Comparison of ENCODE assay signal across 8 cellular contexts in genomic region chr15:93072440-93073394, GRCh38. TPM values are rescaled to one million over a fixed set of nuclear protein-coding genes. Genes with fewer than 3 reads are reported as not detected.
DNase-seq lines count a peak whose midpoint lies in the region; ATAC-seq and TF ChIP-seq lines count a peak whose summit lies in the region.

No MANE protein-coding gene starts in this region.

- CTCF ChIA-PET in CD8-positive, alpha-beta T cell (lab: Charles Lee): interaction anchor here (0.9 to 1.7 kb wide), 4 partner anchors 10 to 42 kb away, joined by 3 to 4 read pairs (median 4); no protein-coding TSS in a partner anchor

- H3K4me2 ChIP-seq in KMS-11 (peak overlapping the region; percentile 39; the same call in 1 of the 2 replicates), osteoblast (ENCODE audit: insufficient read depth, low read length) (peak overlapping the region; percentile 81)

- no peaks in the 10 kb centered on the region for H3K36me3 Mint-ChIP-seq in CD8-positive, alpha-beta T cell
- no peaks in the 10 kb centered on the region for H3K36me3 Mint-ChIP-seq in activated naive CD8-positive, alpha-beta T cell treated with anti-CD3 and anti-CD28 coated beads for 36 hours

- no peak overlapping the region for H3K27ac ChIP-seq in CD8-positive, alpha-beta T cell (ENCODE audit: low read depth, low read length)
- H3K27ac ChIP-seq in KMS-11 (no peak overlapping the region), heart left ventricle (peak overlapping the region; percentile 50 to 91 (median 80)), osteoblast (ENCODE audit: low read depth, low read length) (no peak overlapping the region)

- no peak overlapping the region for H3K4me3 ChIP-seq in CD8-positive, alpha-beta T cell (ENCODE audit: low read depth, low read length)
- no peak overlapping the region for H3K4me3 ChIP-seq in KMS-11 (IDR thresholded peaks at IDR 0.05; ENCODE audit: insufficient read depth, low read depth, low read length)
- peak overlapping the region; percentile 59 to 77 (median 66) for H3K4me3 ChIP-seq in heart left ventricle
- H3K4me3 ChIP-seq in osteoblast (ENCODE audit: insufficient read depth, low read length): peak overlapping the region; percentile 68

- no peaks in the 10 kb centered on the region for H3K36me3 ChIP-seq in CD8-positive, alpha-beta T cell (ENCODE audit: insufficient read depth, low read length)
- H3K36me3 ChIP-seq in KMS-11 (ENCODE audit: insufficient read depth): no peaks in the 10 kb centered on the region
- no peaks in the 10 kb centered on the region for H3K36me3 ChIP-seq in heart left ventricle
- no peaks in the 10 kb centered on the region for H3K36me3 ChIP-seq in osteoblast (ENCODE audit: insufficient read depth, low read length)

- H3K27me3 ChIP-seq in CD8-positive, alpha-beta T cell (ENCODE audit: insufficient read depth, low read length): no peaks in the 10 kb centered on the region
- peaks cover 4% of the 10 kb centered on the region; the same call in 1 of the 2 replicates for H3K27me3 ChIP-seq in KMS-11 (ENCODE audit: insufficient read depth, low read depth)
- peaks cover 0 to 44% (median 0%) of the 10 kb centered on the region in 9 donors for H3K27me3 ChIP-seq in heart left ventricle
- H3K27me3 ChIP-seq in osteoblast (ENCODE audit: insufficient read depth, low read length): peaks cover 42% of the 10 kb centered on the region

- H3K4me1 Mint-ChIP-seq in CD8-positive, alpha-beta T cell (ENCODE audit: low read depth): peaks cover 12% of the 10 kb centered on the region
- H3K4me1 Mint-ChIP-seq in activated naive CD8-positive, alpha-beta T cell treated with anti-CD3 and anti-CD28 coated beads for 36 hours: peaks cover 8% of the 10 kb centered on the region

- no peak overlapping the region for H3K27ac Mint-ChIP-seq in CD8-positive, alpha-beta T cell
- H3K27ac Mint-ChIP-seq in activated naive CD8-positive, alpha-beta T cell treated with anti-CD3 and anti-CD28 coated beads for 36 hours: no peak overlapping the region

- peak in 1 of 2 donors; percentile 62 for TF ChIP-seq POLR2A in heart left ventricle (IDR thresholded peaks at IDR 0.05)

- ATAC-seq in CD8-positive, alpha-beta T cell: peak; percentile 33
- ATAC-seq in heart left ventricle: peak; percentile 61 to 96 (median 86)
- no peak for ATAC-seq in GM19455 (IDR thresholded peaks at IDR 0.05; ENCODE audit: unreplicated experiment)
- no peak for ATAC-seq in HG02798 (IDR thresholded peaks at IDR 0.05; ENCODE audit: poor library complexity, unreplicated experiment)

- H3K79me2 ChIP-seq in KMS-11 (ENCODE audit: insufficient read depth, low read depth) (no peaks in the 10 kb centered on the region), osteoblast (ENCODE audit: insufficient read depth, low read length) (no peaks in the 10 kb centered on the region)

- TF ChIP-seq CTCF in CD8-positive, alpha-beta T cell (IDR thresholded peaks at IDR 0.05): no peak
- TF ChIP-seq CTCF in KMS-11 (conservative IDR thresholded peaks at IDR 0.05; ENCODE audit: low read depth, low read length) (no peak), heart left ventricle (IDR thresholded peaks at IDR 0.05) (peak in 6 of 12 donors; percentile 9 to 41 (median 19)), osteoblast (IDR thresholded peaks at IDR 0.05; ENCODE audit: extremely low read depth, low read depth, low read length) (no peak)

- H3K9me3 Mint-ChIP-seq in CD8-positive, alpha-beta T cell: no peaks in the 10 kb centered on the region
- H3K9me3 Mint-ChIP-seq in activated naive CD8-positive, alpha-beta T cell treated with anti-CD3 and anti-CD28 coated beads for 36 hours: no peaks in the 10 kb centered on the region

- no peaks in the 10 kb centered on the region for H4K20me1 ChIP-seq in KMS-11 (ENCODE audit: insufficient read depth)
- no peaks in the 10 kb centered on the region for H4K20me1 ChIP-seq in osteoblast (ENCODE audit: insufficient read depth, low read length)

- H3K9ac ChIP-seq in KMS-11: no peak overlapping the region

- intact Hi-C loops in CD8-positive, alpha-beta T cell (cut with DNase I, micrococcal nuclease): no loop called here
- intact Hi-C loops in heart left ventricle (cut with DNase I): loop anchor here in 1 of 10 donors (5.0 kb wide), 1 partner anchor 40 kb away; no protein-coding TSS in a partner anchor

- H3K9me3 ChIP-seq in CD8-positive, alpha-beta T cell (ENCODE audit: low read length): no peaks in the 10 kb centered on the region
- H3K9me3 ChIP-seq in heart left ventricle: no peaks in the 10 kb centered on the region
- H3K9me3 ChIP-seq in osteoblast (ENCODE audit: low read depth, low read length): no peaks in the 10 kb centered on the region

- peak overlapping the region; percentile 42 for H3K4me3 Mint-ChIP-seq in CD8-positive, alpha-beta T cell
- peak overlapping the region; percentile 70 for H3K4me3 Mint-ChIP-seq in activated naive CD8-positive, alpha-beta T cell treated with anti-CD3 and anti-CD28 coated beads for 36 hours

- WGBS in heart left ventricle, 4 donors: 0 to 2% (median 1%) methylated on average over 70 to 92 of the region's 92 CpGs

- peaks cover 59% of the 10 kb centered on the region for H3K27me3 Mint-ChIP-seq in CD8-positive, alpha-beta T cell (ENCODE audit: low read depth)
- H3K27me3 Mint-ChIP-seq in activated naive CD8-positive, alpha-beta T cell treated with anti-CD3 and anti-CD28 coated beads for 36 hours: peaks cover 70% of the 10 kb centered on the region

- POLR2A ChIA-PET in CD8-positive, alpha-beta T cell (lab: Charles Lee): no interaction called here

- H2AFZ ChIP-seq in KMS-11 (ENCODE audit: low read depth) (peak overlapping the region; percentile 30; the same call in 1 of the 2 replicates), osteoblast (ENCODE audit: low read length) (peak overlapping the region; percentile 47)

- peaks cover 12% of the 10 kb centered on the region for H3K4me1 ChIP-seq in CD8-positive, alpha-beta T cell (ENCODE audit: insufficient read depth, low read length)
- H3K4me1 ChIP-seq in KMS-11 (ENCODE audit: low read depth, poor library complexity, severe bottlenecking) (no peaks in the 10 kb centered on the region), heart left ventricle (peaks cover 0 to 40% (median 17%) of the 10 kb centered on the region in 12 donors), osteoblast (ENCODE audit: insufficient read depth, low read length) (peaks cover 11% of the 10 kb centered on the region)

- no peak for DNase-seq in CD8-positive, alpha-beta T cell
- no peak for DNase-seq in activated naive CD8-positive, alpha-beta T cell treated with anti-CD3 and anti-CD28 coated beads for 36 hours
- DNase-seq in heart left ventricle: peak; percentile 85 to 91 (median 89)
- peak; percentile 96 for DNase-seq in osteoblast (ENCODE audit: insufficient read length, low spot score, missing footprints)
- no peak for DNase-seq in OCI-M1 (lab: John Stamatoyannopoulos, UW)

RNA-seq across cellular contexts. Expression of gene RGMA, which starts 16.3 kb away (rescaled TPM):
- total RNA-seq in CD8-positive, alpha-beta T cell: 1 to 10 TPM in 1 of 2 experiments, under 1 TPM in 1; 0.50 to 1.7 TPM
- under 1 TPM; 0.08 TPM for total RNA-seq in activated naive CD8-positive, alpha-beta T cell treated with anti-CD3 and anti-CD28 coated beads for 36 hours
- total RNA-seq in heart left ventricle: 10 to 100 TPM; 10.2 to 20.8 (median 14.8) TPM
- 10 to 100 TPM in 1 of 2 donors, 1 to 10 TPM in 1; 4.7 to 15.2 TPM for polyA plus RNA-seq in heart left ventricle
- total RNA-seq in osteoblast: 2.5 and 3.2 TPM in 2 replicates

Comparison
In these comparisons a context has a peak if more than half of its experiments do, and no peak if none do; other contexts are left out.
1. ATAC-seq: peak in CD8-positive, alpha-beta T cell (single experiment) and heart left ventricle (4 of 4); none in GM19455 (single experiment) and HG02798 (single experiment).
2. DNase-seq: peak in heart left ventricle (5 of 5) and osteoblast (single experiment); none in CD8-positive, alpha-beta T cell (0 of 7), activated naive CD8-positive, alpha-beta T cell treated with anti-CD3 and anti-CD28 coated beads for 36 hours (single experiment) and OCI-M1 (single experiment).
3. H3K27ac ChIP-seq: peak in heart left ventricle (12 of 12); none in CD8-positive, alpha-beta T cell (single experiment), KMS-11 (single experiment) and osteoblast (single experiment).
4. H3K4me3 ChIP-seq: peak in heart left ventricle (12 of 12) and osteoblast (single experiment); none in CD8-positive, alpha-beta T cell (single experiment) and KMS-11 (single experiment).